In genomic region chr5:180290568-180291233, GRCh38 we compare ENCODE assay signal across 7 cellular contexts. TPM values are rescaled to one million over a fixed set of nuclear protein-coding genes. Genes with fewer than 3 reads are reported as not detected.
DNase-seq lines count a peak whose midpoint lies in the region; ATAC-seq and TF ChIP-seq lines count a peak whose summit lies in the region.

No MANE protein-coding gene starts in this region.

- POLR2A ChIA-PET in activated CD4-positive, alpha-beta memory T cell treated with anti-CD3 and anti-CD28 coated beads for 36 hours (lab: Charles Lee): no interaction called here

- CTCF ChIA-PET in activated CD4-positive, alpha-beta memory T cell treated with anti-CD3 and anti-CD28 coated beads for 36 hours (lab: Charles Lee): interaction anchor here (0.6 to 8.0 kb wide), 6 partner anchors 12 to 316 kb away, joined by 3 to 155 read pairs (median 6); partner anchors contain the start of gene RASGEF1C

- TF ChIP-seq CTCF in HFFc6 (IDR thresholded peaks at IDR 0.05): no peak

- H3K36me3 Mint-ChIP-seq in HFFc6 (ENCODE audit: low read depth): peaks cover 24% of the 10 kb centered on the region
- H3K36me3 Mint-ChIP-seq in activated CD4-positive, alpha-beta memory T cell treated with anti-CD3 and anti-CD28 coated beads for 36 hours: peaks cover 11% of the 10 kb centered on the region
- peaks cover 26% of the 10 kb centered on the region for H3K36me3 Mint-ChIP-seq in stimulated activated effector memory CD8-positive, alpha-beta T cell treated with anti-CD3 and anti-CD28 coated beads, Interleukin-12 subunit alpha, Interleukin-12 subunit beta, amount 100 ng/mL, for 72 hours

- no peak overlapping the region for H3K27ac ChIP-seq in substantia nigra (ENCODE audit: low read depth, low read length, poor library complexity, severe bottlenecking)

- no peaks in the 10 kb centered on the region for H3K9me3 Mint-ChIP-seq in HFFc6
- no peaks in the 10 kb centered on the region for H3K9me3 Mint-ChIP-seq in activated CD4-positive, alpha-beta memory T cell treated with anti-CD3 and anti-CD28 coated beads for 36 hours
- H3K9me3 Mint-ChIP-seq in stimulated activated effector memory CD8-positive, alpha-beta T cell treated with anti-CD3 and anti-CD28 coated beads, Interleukin-12 subunit alpha, Interleukin-12 subunit beta, amount 100 ng/mL, for 72 hours: no peaks in the 10 kb centered on the region

- no peak for ATAC-seq in stimulated activated effector memory CD8-positive, alpha-beta T cell treated with anti-CD3 and anti-CD28 coated beads, Interleukin-12 subunit alpha, Interleukin-12 subunit beta, amount 100 ng/mL, for 72 hours
- no peak for ATAC-seq in GM19328 (IDR thresholded peaks at IDR 0.05; ENCODE audit: unreplicated experiment)

- peak overlapping the region; percentile 93 for H3K4me3 Mint-ChIP-seq in HFFc6
- H3K4me3 Mint-ChIP-seq in activated CD4-positive, alpha-beta memory T cell treated with anti-CD3 and anti-CD28 coated beads for 36 hours: peak overlapping the region; percentile 81
- H3K4me3 Mint-ChIP-seq in stimulated activated effector memory CD8-positive, alpha-beta T cell treated with anti-CD3 and anti-CD28 coated beads, Interleukin-12 subunit alpha, Interleukin-12 subunit beta, amount 100 ng/mL, for 72 hours: peak overlapping the region; percentile 85

- intact Hi-C loops in activated CD4-positive, alpha-beta memory T cell treated with anti-CD3 and anti-CD28 coated beads for 36 hours (cut with micrococcal nuclease): loop anchor here (5.0 to 10.0 kb wide), 4 partner anchors 86 to 736 kb away; partner anchors contain the start of genes HNRNPH1, MGAT1, RASGEF1C and RUFY1

- H3K27me3 Mint-ChIP-seq in HFFc6 (ENCODE audit: insufficient read depth): no peaks in the 10 kb centered on the region; the same call in 1 of the 2 replicates
- H3K27me3 Mint-ChIP-seq in activated CD4-positive, alpha-beta memory T cell treated with anti-CD3 and anti-CD28 coated beads for 36 hours: no peaks in the 10 kb centered on the region

- peak overlapping the region; percentile 77 for H3K4me3 ChIP-seq in iPS-11a (ENCODE audit: low read depth, low read length)

- peak overlapping the region; percentile 70 for H3K27ac Mint-ChIP-seq in HFFc6
- H3K27ac Mint-ChIP-seq in activated CD4-positive, alpha-beta memory T cell treated with anti-CD3 and anti-CD28 coated beads for 36 hours: peak overlapping the region; percentile 35
- peak overlapping the region; percentile 93 for H3K27ac Mint-ChIP-seq in stimulated activated effector memory CD8-positive, alpha-beta T cell treated with anti-CD3 and anti-CD28 coated beads, Interleukin-12 subunit alpha, Interleukin-12 subunit beta, amount 100 ng/mL, for 72 hours

- peaks cover 27% of the 10 kb centered on the region for H3K4me1 Mint-ChIP-seq in HFFc6 (ENCODE audit: low read depth)
- H3K4me1 Mint-ChIP-seq in activated CD4-positive, alpha-beta memory T cell treated with anti-CD3 and anti-CD28 coated beads for 36 hours (ENCODE audit: low read depth): peaks cover 27% of the 10 kb centered on the region
- peaks cover 43% of the 10 kb centered on the region for H3K4me1 Mint-ChIP-seq in stimulated activated effector memory CD8-positive, alpha-beta T cell treated with anti-CD3 and anti-CD28 coated beads, Interleukin-12 subunit alpha, Interleukin-12 subunit beta, amount 100 ng/mL, for 72 hours

- DNase-seq in HFFc6 (no peak), substantia nigra (lab: John Stamatoyannopoulos, UW) (no peak), DMS79 treated with DMSO at 0.1 percent for 48 hours (lab: John Stamatoyannopoulos, UW) (no peak)
- peak; percentile 17 for DNase-seq in activated CD4-positive, alpha-beta memory T cell treated with anti-CD3 and anti-CD28 coated beads for 36 hours
- DNase-seq in stimulated activated effector memory CD8-positive, alpha-beta T cell treated with anti-CD3 and anti-CD28 coated beads, Interleukin-12 subunit alpha, Interleukin-12 subunit beta, amount 100 ng/mL, for 72 hours (ENCODE audit: low spot score in 2 of 2): no peak

RNA-seq across cellular contexts. Expression of gene MAPK9, which starts 1.2 kb away (rescaled TPM):
- 10 to 100 TPM; 30.3 to 35.8 (median 33.6) TPM for total RNA-seq in HFFc6 (2021; fragmentation: NEBNext Ultra II Directional; extraction: Animal tissue kit (Norgen Biotek cat#: 25700))
- 10 to 100 TPM; 41.7 to 43.2 TPM for total RNA-seq in activated CD4-positive, alpha-beta memory T cell treated with anti-CD3 and anti-CD28 coated beads for 36 hours

Comparison
In these comparisons a context has a peak if more than half of its experiments do, and no peak if none do; other contexts are left out.
1. H3K27ac Mint-ChIP-seq: peak in every context shown above with its lines; median percentile 93 in stimulated activated effector memory CD8-positive, alpha-beta T cell treated with anti-CD3 and anti-CD28 coated beads, Interleukin-12 subunit alpha, Interleukin-12 subunit beta, amount 100 ng/mL, for 72 hours; 70 in HFFc6; 35 in activated CD4-positive, alpha-beta memory T cell treated with anti-CD3 and anti-CD28 coated beads for 36 hours.